In genomic region chr20:25038103-25038410, GRCh38 we compare ENCODE assay signal across 12 cellular contexts. TPM values are rescaled to one million over a fixed set of nuclear protein-coding genes. Genes with fewer than 3 reads are reported as not detected.
DNase-seq lines count a peak whose midpoint lies in the region; ATAC-seq and TF ChIP-seq lines count a peak whose summit lies in the region.
"Had no signal": no experiment of that assay in that cellular context is flagged by ENCODE, and none has a peak within 500 bp of the region (broad histone marks: within the 10 kb centered on the region; RNA-seq: fewer than 3 reads in every experiment).

No MANE protein-coding gene starts in this region.

- H3K27ac ChIP-seq in DOHH2 (ENCODE audit: low read depth, low read length) = no peak overlapping the region
- no peak overlapping the region for H3K27ac ChIP-seq in SJCRH30
- H3K27ac ChIP-seq: WERI-Rb-1 had no signal

- ATAC-seq in stimulated activated memory B cell treated with anti-CD40 and anti-IgM and Interleukin-4, amounts not matched to agents 10 μg/mL and 1 μg/mL and 100 μg/mL, for 72 hours = no peak
- ATAC-seq in omental fat pad (ENCODE audit: low FRiP score) = no peak

- no peaks in the 10 kb centered on the region for H3K79me2 ChIP-seq in DOHH2 (ENCODE audit: control insufficient read depth, low read length)

- H3K27me3 Mint-ChIP-seq in activated naive CD8-positive, alpha-beta T cell treated with anti-CD3 and anti-CD28 coated beads for 36 hours = no peaks in the 10 kb centered on the region
- H3K27me3 Mint-ChIP-seq in stimulated activated memory B cell treated with anti-CD40 and anti-IgM and Interleukin-4, amounts not matched to agents 10 μg/mL and 1 μg/mL and 100 μg/mL, for 72 hours = no peaks in the 10 kb centered on the region

- H3K4me1 Mint-ChIP-seq in activated naive CD8-positive, alpha-beta T cell treated with anti-CD3 and anti-CD28 coated beads for 36 hours = peaks cover 55% of the 10 kb centered on the region
- peaks cover 60% of the 10 kb centered on the region for H3K4me1 Mint-ChIP-seq in stimulated activated memory B cell treated with anti-CD40 and anti-IgM and Interleukin-4, amounts not matched to agents 10 μg/mL and 1 μg/mL and 100 μg/mL, for 72 hours
- H3K4me1 Mint-ChIP-seq: endodermal cell had no signal

- DNase-seq in activated naive CD8-positive, alpha-beta T cell treated with anti-CD3 and anti-CD28 coated beads for 36 hours = no peak
- DNase-seq in kidney tubule cell (ENCODE audit: low spot score) (peak; percentile 67), SK-N-DZ (ENCODE audit: low spot score) (no peak), omental fat pad (ENCODE audit: low spot score) (no peak), SJCRH30 (no peak), DMS53 treated with DMSO at 0.1 percent for 48 hours (lab: John Stamatoyannopoulos, UW; ENCODE audit: unreplicated experiment) (no peak)
- DNase-seq: DND-41, endodermal cell, NCI-H2081, WERI-Rb-1 had no signal

- TF ChIP-seq CTCF in DOHH2 (IDR thresholded peaks at IDR 0.05; ENCODE audit: low read depth, low read length, poor library complexity, severe bottlenecking) (no peak), omental fat pad (IDR thresholded peaks at IDR 0.05) (no peak)

- H3K36me3 ChIP-seq in DOHH2 (ENCODE audit: control insufficient read depth, low read length) = no peaks in the 10 kb centered on the region
- H3K36me3 ChIP-seq in SJCRH30 = no peaks in the 10 kb centered on the region
- H3K36me3 ChIP-seq: WERI-Rb-1 had no signal

- peak overlapping the region; percentile 77 for H3K27ac Mint-ChIP-seq in activated naive CD8-positive, alpha-beta T cell treated with anti-CD3 and anti-CD28 coated beads for 36 hours
- H3K27ac Mint-ChIP-seq in stimulated activated memory B cell treated with anti-CD40 and anti-IgM and Interleukin-4, amounts not matched to agents 10 μg/mL and 1 μg/mL and 100 μg/mL, for 72 hours = peak overlapping the region; percentile 93

- H3K4me1 ChIP-seq in DOHH2 (ENCODE audit: control insufficient read depth, low read length) (peaks cover 56% of the 10 kb centered on the region), SJCRH30 (peaks cover 61% of the 10 kb centered on the region)

- H4K20me1 ChIP-seq in DOHH2 (ENCODE audit: control insufficient read depth, insufficient read depth, low read depth, low read length) = no peaks in the 10 kb centered on the region

- H3K9me3 ChIP-seq in DOHH2 (ENCODE audit: control insufficient read depth, insufficient read depth, low read length) (no peaks in the 10 kb centered on the region), SJCRH30 (replicated peaks) (no peaks in the 10 kb centered on the region)

- H3K9me3 Mint-ChIP-seq in activated naive CD8-positive, alpha-beta T cell treated with anti-CD3 and anti-CD28 coated beads for 36 hours = no peaks in the 10 kb centered on the region
- H3K9me3 Mint-ChIP-seq in stimulated activated memory B cell treated with anti-CD40 and anti-IgM and Interleukin-4, amounts not matched to agents 10 μg/mL and 1 μg/mL and 100 μg/mL, for 72 hours = no peaks in the 10 kb centered on the region
- H3K9me3 Mint-ChIP-seq: endodermal cell had no signal

- H3K9me2 ChIP-seq in DOHH2 (replicated peaks; ENCODE audit: control insufficient read depth, low read length) = no peaks in the 10 kb centered on the region

- peaks cover 8% of the 10 kb centered on the region; the same call in 1 of the 2 replicates for H3F3A ChIP-seq in DOHH2 (ENCODE audit: control insufficient read depth, insufficient read depth)

- H3K4me3 Mint-ChIP-seq in activated naive CD8-positive, alpha-beta T cell treated with anti-CD3 and anti-CD28 coated beads for 36 hours = peak overlapping the region; percentile 25
- H3K4me3 Mint-ChIP-seq in stimulated activated memory B cell treated with anti-CD40 and anti-IgM and Interleukin-4, amounts not matched to agents 10 μg/mL and 1 μg/mL and 100 μg/mL, for 72 hours = no peak overlapping the region
- H3K4me3 Mint-ChIP-seq: endodermal cell had no signal

- H3K27me3 ChIP-seq in DOHH2 (ENCODE audit: control insufficient read depth, low read length) (no peaks in the 10 kb centered on the region), SJCRH30 (no peaks in the 10 kb centered on the region)

- H3K4me3 ChIP-seq in DOHH2 (ENCODE audit: low read length) (no peak overlapping the region), SJCRH30 (no peak overlapping the region)

- H3K4me2 ChIP-seq in DOHH2 (ENCODE audit: low read length) = peak overlapping the region; percentile 70

- peaks cover 1% of the 10 kb centered on the region for H3K36me3 Mint-ChIP-seq in activated naive CD8-positive, alpha-beta T cell treated with anti-CD3 and anti-CD28 coated beads for 36 hours
- H3K36me3 Mint-ChIP-seq in stimulated activated memory B cell treated with anti-CD40 and anti-IgM and Interleukin-4, amounts not matched to agents 10 μg/mL and 1 μg/mL and 100 μg/mL, for 72 hours = no peaks in the 10 kb centered on the region

RNA-seq across cellular contexts. Expression of gene ACSS1, which starts 19.9 kb away (rescaled TPM):
- 10 to 100 TPM; 14.3 to 14.5 TPM for total RNA-seq in activated naive CD8-positive, alpha-beta T cell treated with anti-CD3 and anti-CD28 coated beads for 36 hours
- polyA plus RNA-seq in SK-N-DZ (2014; cell fraction: cytosol; rRNA removed) = not detected in 2 replicates
- 0.12 TPM in 1 of 2 replicates, not detected in the other for polyA plus RNA-seq in SK-N-DZ (2014; cell fraction: nucleus; rRNA removed)
- total RNA-seq in omental fat pad = 10 to 100 TPM; 15.9 to 45.4 (median 19.0) TPM
- total RNA-seq in SJCRH30 (2014; rRNA removed; shearing (Covaris generic)) = 11.5 and 13.0 TPM in 2 replicates

RNA-seq across cellular contexts. Expression of gene VSX1, which starts 43.9 kb away (rescaled TPM):
- total RNA-seq in activated naive CD8-positive, alpha-beta T cell treated with anti-CD3 and anti-CD28 coated beads for 36 hours = not detected
- not detected in 2 replicates for polyA plus RNA-seq in SK-N-DZ (2014; cell fraction: cytosol; rRNA removed)
- not detected in 2 replicates for polyA plus RNA-seq in SK-N-DZ (2014; cell fraction: nucleus; rRNA removed)
- not detected for total RNA-seq in omental fat pad
- total RNA-seq in SJCRH30 (2014; rRNA removed; shearing (Covaris generic)) = 0.06 and 0.10 TPM in 2 replicates
- total RNA-seq: endodermal cell had no signal

RNA-seq across cellular contexts. Expression of gene APMAP, which starts 45.5 kb away (rescaled TPM):
- total RNA-seq in activated naive CD8-positive, alpha-beta T cell treated with anti-CD3 and anti-CD28 coated beads for 36 hours = 10 to 100 TPM; 47.9 to 48.8 TPM
- 119 and 121 TPM in 2 replicates for polyA plus RNA-seq in SK-N-DZ (2014; cell fraction: cytosol; rRNA removed)
- 70.2 and 80.1 TPM in 2 replicates for polyA plus RNA-seq in SK-N-DZ (2014; cell fraction: nucleus; rRNA removed)
- total RNA-seq in omental fat pad = 100 to 1,000 TPM in 3 of 4 donors, 10 to 100 TPM in 1; 85.3 to 337 (median 163) TPM
- total RNA-seq in SJCRH30 (2014; rRNA removed; shearing (Covaris generic)) = 103 and 107 TPM in 2 replicates
